ENCODE assay signal across 8 cellular contexts in the genomic region with DNA sequence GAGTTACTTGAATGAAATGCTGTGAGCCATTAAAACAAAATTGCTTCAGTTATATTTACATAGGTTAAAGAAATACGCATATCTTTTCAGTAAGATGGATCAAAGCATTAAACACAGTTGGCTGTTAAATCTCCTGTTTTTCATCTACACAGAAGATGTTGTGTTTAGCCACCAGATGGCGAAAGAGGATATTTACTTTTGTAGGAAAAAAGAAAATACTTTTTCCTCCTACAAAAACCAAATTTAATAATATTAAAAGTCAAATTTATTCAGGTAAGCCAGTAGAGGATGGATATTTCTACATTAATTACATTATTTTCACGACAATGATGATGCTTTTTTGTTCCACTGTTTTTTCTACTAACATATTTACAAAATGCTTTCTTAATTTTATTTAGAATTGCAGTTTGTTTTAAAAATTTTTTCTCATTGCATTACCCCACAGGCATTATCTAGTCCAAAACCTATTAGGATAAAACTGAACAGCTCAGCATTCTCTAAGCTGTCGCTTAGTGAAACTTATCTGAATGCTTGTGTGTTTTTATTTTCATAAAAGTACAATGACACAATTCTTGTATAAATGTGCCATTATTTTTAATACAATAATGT.
DNase-seq lines count a peak whose midpoint lies in the region; ATAC-seq and TF ChIP-seq lines count a peak whose summit lies in the region.

No MANE protein-coding gene starts in this region.

- peak; percentile 35 for TF ChIP-seq CTCF in GM12864 (IDR thresholded peaks at IDR 0.05; ENCODE audit: low read depth, low read length, missing control alignments)
- TF ChIP-seq CTCF in body of pancreas (IDR thresholded peaks at IDR 0.05) = peak; percentile 31 to 62 (median 50)
- TF ChIP-seq CTCF in nephron (IDR thresholded peaks at IDR 0.05; ENCODE audit: unreplicated experiment in 3 of 3) = peak; percentile 61 to 72 (median 61)

- TF ChIP-seq POLR2A in body of pancreas (IDR thresholded peaks at IDR 0.05) = no peak

- DNase-seq in GM12864 (ENCODE audit: low read depth) (no peak), NCI-H1417 treated with DMSO at 0.1 percent for 48 hours (lab: John Stamatoyannopoulos, UW) (peak; percentile 77), body of pancreas (no peak), HT-29 (ENCODE audit: low spot score) (no peak)
- no peak for DNase-seq in activated naive CD4-positive, alpha-beta T cell treated with anti-CD3 and anti-CD28 coated beads, Interleukin-2, amount 50 U/mL, for 72 hours (ENCODE audit: low spot score in 2 of 2)
- DNase-seq in activated CD8-positive, alpha-beta memory T cell treated with anti-CD3 and anti-CD28 coated beads, Interleukin-2, amount 10 ng/mL, durations not matched to agents 7 days and 5 days = no peak

- peaks cover 5% of the 10 kb centered on the region for H3K36me3 Mint-ChIP-seq in nephron (ENCODE audit: low read depth)
- H3K36me3 Mint-ChIP-seq in activated naive CD4-positive, alpha-beta T cell treated with anti-CD3 and anti-CD28 coated beads, Interleukin-2, amount 50 U/mL, for 72 hours = peaks cover 0 to 4% of the 10 kb centered on the region in 2 donors
- no peaks in the 10 kb centered on the region for H3K36me3 Mint-ChIP-seq in activated CD8-positive, alpha-beta memory T cell treated with anti-CD3 and anti-CD28 coated beads, Interleukin-2, amount 10 ng/mL, durations not matched to agents 7 days and 5 days

- H3K9me3 Mint-ChIP-seq in nephron = no peaks in the 10 kb centered on the region
- peaks cover 0 to 3% of the 10 kb centered on the region in 2 donors for H3K9me3 Mint-ChIP-seq in activated naive CD4-positive, alpha-beta T cell treated with anti-CD3 and anti-CD28 coated beads, Interleukin-2, amount 50 U/mL, for 72 hours
- H3K9me3 Mint-ChIP-seq in activated CD8-positive, alpha-beta memory T cell treated with anti-CD3 and anti-CD28 coated beads, Interleukin-2, amount 10 ng/mL, durations not matched to agents 7 days and 5 days (ENCODE audit: low read depth) = peaks cover under 1% of the 10 kb centered on the region

- no peaks in the 10 kb centered on the region for H3K9me3 ChIP-seq in body of pancreas

- H3K27me3 Mint-ChIP-seq in nephron (ENCODE audit: low read depth) = no peaks in the 10 kb centered on the region
- H3K27me3 Mint-ChIP-seq in activated CD8-positive, alpha-beta memory T cell treated with anti-CD3 and anti-CD28 coated beads, Interleukin-2, amount 10 ng/mL, durations not matched to agents 7 days and 5 days = no peaks in the 10 kb centered on the region

- no peak overlapping the region for H3K4me3 ChIP-seq in GM12864 (ENCODE audit: low read depth, low read length)
- no peak overlapping the region for H3K4me3 ChIP-seq in body of pancreas

- peaks cover 16% of the 10 kb centered on the region for H3K4me1 ChIP-seq in body of pancreas

- H3K4me3 Mint-ChIP-seq in nephron = no peak overlapping the region
- no peak overlapping the region for H3K4me3 Mint-ChIP-seq in activated CD8-positive, alpha-beta memory T cell treated with anti-CD3 and anti-CD28 coated beads, Interleukin-2, amount 10 ng/mL, durations not matched to agents 7 days and 5 days

- H3K4me1 Mint-ChIP-seq in nephron = peaks cover 28% of the 10 kb centered on the region
- H3K4me1 Mint-ChIP-seq in activated CD8-positive, alpha-beta memory T cell treated with anti-CD3 and anti-CD28 coated beads, Interleukin-2, amount 10 ng/mL, durations not matched to agents 7 days and 5 days = no peaks in the 10 kb centered on the region

- H3K27me3 ChIP-seq in body of pancreas = no peaks in the 10 kb centered on the region

- ATAC-seq in body of pancreas (no peak), GM19455 (IDR thresholded peaks at IDR 0.05; ENCODE audit: unreplicated experiment) (no peak)
- ATAC-seq in activated naive CD4-positive, alpha-beta T cell treated with anti-CD3 and anti-CD28 coated beads, Interleukin-2, amount 50 U/mL, for 72 hours = no peak
- no peak for ATAC-seq in activated CD8-positive, alpha-beta memory T cell treated with anti-CD3 and anti-CD28 coated beads, Interleukin-2, amount 10 ng/mL, durations not matched to agents 7 days and 5 days

- CTCF ChIA-PET in activated CD8-positive, alpha-beta memory T cell treated with anti-CD3 and anti-CD28 coated beads, Interleukin-2, amount 10 ng/mL, durations not matched to agents 7 days and 5 days (lab: Charles Lee) = no interaction called here

- H3K36me3 ChIP-seq in body of pancreas (replicated peaks in 1 of 2; ENCODE audit: insufficient read depth in 1 of 2, low read depth in 2 of 2) = no peaks in the 10 kb centered on the region

- intact Hi-C loops in body of pancreas (cut with DNase I) = no loop called here

- WGBS in body of pancreas, 2 donors = 22 to 25% methylated on average over 4 of the region's 4 CpGs

- no peak overlapping the region for H3K27ac ChIP-seq in body of pancreas

- H3K27ac Mint-ChIP-seq in nephron = no peak overlapping the region
- H3K27ac Mint-ChIP-seq in activated naive CD4-positive, alpha-beta T cell treated with anti-CD3 and anti-CD28 coated beads, Interleukin-2, amount 50 U/mL, for 72 hours = no peak overlapping the region
- no peak overlapping the region for H3K27ac Mint-ChIP-seq in activated CD8-positive, alpha-beta memory T cell treated with anti-CD3 and anti-CD28 coated beads, Interleukin-2, amount 10 ng/mL, durations not matched to agents 7 days and 5 days
